In genomic region chr5:94168151-94168550, GRCh38 we compare ENCODE assay signal across 34 cellular contexts.
"Had no signal": no experiment of that assay in that cellular context is flagged by ENCODE, and none has a peak within 500 bp of the region (broad histone marks: within the 10 kb centered on the region; RNA-seq: fewer than 3 reads in every experiment).

No MANE protein-coding gene starts in this region.

- H3K27ac ChIP-seq: KMS-11 had no signal

- H3K27me3 ChIP-seq: MG63 had no signal

- H3K4me2 ChIP-seq: KMS-11 had no signal

- H3K9ac ChIP-seq: KMS-11 had no signal

- H3K36me3 ChIP-seq: MG63 had no signal

- DNase-seq: Karpas-422, Kasumi-1, MG63, MM.1S, MV-4-11, NCI-H1048, NCI-H1092, NCI-H1092 treated with DMSO at 0.1 percent for 48 hours, NCI-H1105, NCI-H1105 treated with DMSO at 0.1 percent for 48 hours, NCI-H1417, NCI-H1417 treated with DMSO at 0.1 percent for 48 hours, NCI-H1436, NCI-H1436 treated with DMSO at 0.1 percent for 48 hours, NCI-H146, NCI-H1694, NCI-H1694 treated with DMSO at 0.1 percent for 48 hours, NCI-H187, NCI-H187 treated with DMSO at 0.1 percent for 48 hours, NCI-H1930, NCI-H2029, NCI-H2029 treated with DMSO at 0.1 percent for 48 hours, NCI-H2081, NCI-H2081 treated with DMSO at 0.1 percent for 48 hours, NCI-H2107, NCI-H2171, NCI-H2171 treated with DMSO at 0.1 percent for 48 hours, NCI-H2227 treated with DMSO at 0.1 percent for 48 hours, NCI-H226, NCI-H345, NCI-H446, NCI-H446 treated with DMSO at 0.1 percent for 48 hours, NCI-H510A had no signal

- H3K4me3 ChIP-seq: MG63 had no signal
